Comparison of ENCODE assay signal across 23 cellular contexts in genomic region chr11:112437096-112437495, GRCh38.
DNase-seq lines count a peak whose midpoint lies in the region; ATAC-seq and TF ChIP-seq lines count a peak whose summit lies in the region.
"Had no signal": no experiment of that assay in that cellular context is flagged by ENCODE, and none has a peak within 500 bp of the region (broad histone marks: within the 10 kb centered on the region; RNA-seq: fewer than 3 reads in every experiment).

No MANE protein-coding gene starts in this region.

- H3F3A ChIP-seq in PC-9 (ENCODE audit: insufficient read depth, low read depth): no peaks in the 10 kb centered on the region

- intact Hi-C loops in PC-9 (cut with micrococcal nuclease; ENCODE audit: unreplicated experiment): no loop called here
- intact Hi-C loops in activated T-helper 2 cell treated with anti-CD3 and anti-CD28 coated beads, Interferon-gamma antibody, Interleukin-2, Interleukin-4, amounts not matched to agents 10 μg/mL and 5 μg/mL and 100 μg/mL, durations not matched to agents 14 hours and 24 hours and 36 hours (cut with micrococcal nuclease): no loop called here

- POLR2A ChIA-PET in PC-9 (lab: Charles Lee; ENCODE audit: unreplicated experiment): no interaction called here

- no peaks in the 10 kb centered on the region for H3K4me1 ChIP-seq in PC-9 (replicated peaks; ENCODE audit: insufficient read depth)
- H3K4me1 ChIP-seq: Caco-2, Peyer's patch had no signal

- H3K9me3 ChIP-seq in PC-9 (ENCODE audit: insufficient read depth, low read depth): peaks cover 9% of the 10 kb centered on the region; the same call in 1 of the 2 replicates

- no peaks in the 10 kb centered on the region for H3K4me1 Mint-ChIP-seq in activated T-helper 17 cell treated with anti-CD3 and anti-CD28 coated beads, Interleukin-2, amount 50 U/mL, for 72 hours
- no peaks in the 10 kb centered on the region for H3K4me1 Mint-ChIP-seq in activated T-helper 2 cell treated with anti-CD3 and anti-CD28 coated beads, Interferon-gamma antibody, Interleukin-2, Interleukin-4, amounts not matched to agents 10 μg/mL and 5 μg/mL and 100 μg/mL, durations not matched to agents 14 hours and 24 hours and 36 hours (ENCODE audit: low read depth)
- H3K4me1 Mint-ChIP-seq: B cell had no signal

- ATAC-seq in HG03469 (IDR thresholded peaks at IDR 0.05; ENCODE audit: unreplicated experiment): no peak
- no peak for ATAC-seq in activated T-helper 17 cell treated with anti-CD3 and anti-CD28 coated beads, Interleukin-2, amount 50 U/mL, for 72 hours (replicated peaks)
- ATAC-seq: CD8-positive, alpha-beta T cell had no signal

- no peak overlapping the region for H3K27ac Mint-ChIP-seq in activated T-helper 17 cell treated with anti-CD3 and anti-CD28 coated beads, Interleukin-2, amount 50 U/mL, for 72 hours
- H3K27ac Mint-ChIP-seq in activated T-helper 2 cell treated with anti-CD3 and anti-CD28 coated beads, Interferon-gamma antibody, Interleukin-2, Interleukin-4, amounts not matched to agents 10 μg/mL and 5 μg/mL and 100 μg/mL, durations not matched to agents 14 hours and 24 hours and 36 hours: no peak overlapping the region
- H3K27ac Mint-ChIP-seq: B cell; CD8-positive, alpha-beta T cell had no signal

- H3K4me3 ChIP-seq in PC-9: no peak overlapping the region
- H3K4me3 ChIP-seq: Peyer's patch had no signal

- H2AFZ ChIP-seq in PC-9: no peak overlapping the region

- peaks cover 13% of the 10 kb centered on the region for H3K27me3 Mint-ChIP-seq in activated T-helper 17 cell treated with anti-CD3 and anti-CD28 coated beads, Interleukin-2, amount 50 U/mL, for 72 hours
- H3K27me3 Mint-ChIP-seq in activated T-helper 2 cell treated with anti-CD3 and anti-CD28 coated beads, Interferon-gamma antibody, Interleukin-2, Interleukin-4, amounts not matched to agents 10 μg/mL and 5 μg/mL and 100 μg/mL, durations not matched to agents 14 hours and 24 hours and 36 hours (ENCODE audit: low read depth): peaks cover 9% of the 10 kb centered on the region

- no peak overlapping the region for H3K4me3 Mint-ChIP-seq in activated T-helper 17 cell treated with anti-CD3 and anti-CD28 coated beads, Interleukin-2, amount 50 U/mL, for 72 hours
- H3K4me3 Mint-ChIP-seq in activated T-helper 2 cell treated with anti-CD3 and anti-CD28 coated beads, Interferon-gamma antibody, Interleukin-2, Interleukin-4, amounts not matched to agents 10 μg/mL and 5 μg/mL and 100 μg/mL, durations not matched to agents 14 hours and 24 hours and 36 hours (ENCODE audit: low read depth): no peak overlapping the region
- H3K4me3 Mint-ChIP-seq: B cell; CD8-positive, alpha-beta T cell had no signal

- H3K4me2 ChIP-seq in PC-9: no peak overlapping the region

- H3K27ac ChIP-seq in PC-9 (no peak overlapping the region), epithelial cell of prostate (no peak overlapping the region)
- H3K27ac ChIP-seq: C4-2B, Peyer's patch had no signal

- H3K36me3 Mint-ChIP-seq in activated T-helper 17 cell treated with anti-CD3 and anti-CD28 coated beads, Interleukin-2, amount 50 U/mL, for 72 hours (ENCODE audit: low read depth): no peaks in the 10 kb centered on the region
- H3K36me3 Mint-ChIP-seq in activated T-helper 2 cell treated with anti-CD3 and anti-CD28 coated beads, Interferon-gamma antibody, Interleukin-2, Interleukin-4, amounts not matched to agents 10 μg/mL and 5 μg/mL and 100 μg/mL, durations not matched to agents 14 hours and 24 hours and 36 hours (ENCODE audit: low read depth): no peaks in the 10 kb centered on the region
- H3K36me3 Mint-ChIP-seq: CD8-positive, alpha-beta T cell had no signal

- no peaks in the 10 kb centered on the region for H3K27me3 ChIP-seq in PC-9 (ENCODE audit: insufficient read depth, low read depth)
- H3K27me3 ChIP-seq: Peyer's patch had no signal

- DNase-seq in NCI-H1048 (lab: John Stamatoyannopoulos, UW): peak; percentile 46
- DNase-seq in PC-9: peak; percentile 8 to 43
- DNase-seq in epithelial cell of prostate (ENCODE audit: low read depth, low spot score): peak; percentile 46
- no peak for DNase-seq in glomerular visceral epithelial cell (ENCODE audit: extremely low spot score)
- DNase-seq in activated T-helper 2 cell treated with anti-CD3 and anti-CD28 coated beads, Interferon-gamma antibody, Interleukin-2, Interleukin-4, amounts not matched to agents 10 μg/mL and 5 μg/mL and 100 μg/mL, durations not matched to agents 14 hours and 24 hours and 36 hours (ENCODE audit: low spot score): no peak
- DNase-seq: CD8-positive, alpha-beta T cell; DMS79 treated with DMSO at 0.1 percent for 48 hours; GF-D8; GOT3; HCEC 1CT; NCI-H1092 treated with DMSO at 0.1 percent for 48 hours; NCI-H1436; NCI-H187; NCI-H2081 treated with DMSO at 0.1 percent for 48 hours; NCI-H446; NCI-H524 treated with DMSO at 0.1 percent for 48 hours; Peyer's patch; SHP77 treated with DMSO at 0.1 percent for 48 hours had no signal

- H3K9me3 Mint-ChIP-seq in activated T-helper 17 cell treated with anti-CD3 and anti-CD28 coated beads, Interleukin-2, amount 50 U/mL, for 72 hours: peaks cover 15% of the 10 kb centered on the region
- H3K9me3 Mint-ChIP-seq in activated T-helper 2 cell treated with anti-CD3 and anti-CD28 coated beads, Interferon-gamma antibody, Interleukin-2, Interleukin-4, amounts not matched to agents 10 μg/mL and 5 μg/mL and 100 μg/mL, durations not matched to agents 14 hours and 24 hours and 36 hours: peaks cover 8% of the 10 kb centered on the region

- H3K36me3 ChIP-seq in PC-9 (ENCODE audit: low read depth): no peaks in the 10 kb centered on the region
- H3K36me3 ChIP-seq: Peyer's patch had no signal

- H3K79me2 ChIP-seq in PC-9 (ENCODE audit: low read depth): no peaks in the 10 kb centered on the region

- CTCF ChIA-PET in PC-9 (lab: Charles Lee): no interaction called here

- no peak for TF ChIP-seq CTCF in PC-9 (conservative IDR thresholded peaks at IDR 0.05)

- no peaks in the 10 kb centered on the region for H3K9me2 ChIP-seq in PC-9 (ENCODE audit: insufficient read depth)

- no TSS peak for BruUV-seq in PC-9 (replicated peaks; lab: Mats Ljungman, UMichigan)

- H4K20me1 ChIP-seq in PC-9 (ENCODE audit: insufficient read depth): no peaks in the 10 kb centered on the region

Comparison
In these comparisons a context has a peak if more than half of its experiments do, and no peak if none do; other contexts are left out.
1. DNase-seq: peak in NCI-H1048 (single experiment), PC-9 (2 of 2) and epithelial cell of prostate (single experiment); none in glomerular visceral epithelial cell (single experiment) and activated T-helper 2 cell treated with anti-CD3 and anti-CD28 coated beads, Interferon-gamma antibody, Interleukin-2, Interleukin-4, amounts not matched to agents 10 μg/mL and 5 μg/mL and 100 μg/mL, durations not matched to agents 14 hours and 24 hours and 36 hours (single experiment).